Comparison of ENCODE assay signal across 8 cellular contexts in genomic region chr6:17705778-17706579, GRCh38. TPM values are rescaled to one million over a fixed set of nuclear protein-coding genes. Genes with fewer than 3 reads are reported as not detected.
DNase-seq lines count a peak whose midpoint lies in the region; ATAC-seq and TF ChIP-seq lines count a peak whose summit lies in the region.

No MANE protein-coding gene starts in this region.

- peaks cover 15% of the 10 kb centered on the region for H3K4me1 ChIP-seq in colonic mucosa

- TF ChIP-seq CTCF in colonic mucosa (IDR thresholded peaks at IDR 0.05) (no peak), lower leg skin (IDR thresholded peaks at IDR 0.05) (no peak)

- no peak for TF ChIP-seq POLR2A in lower leg skin (IDR thresholded peaks at IDR 0.05)

- H3K27me3 ChIP-seq in colonic mucosa, result no peaks in the 10 kb centered on the region

- H3K9me3 ChIP-seq in colonic mucosa, result no peaks in the 10 kb centered on the region

- intact Hi-C loops in colonic mucosa (cut with DNase I), result loop anchor here (10.0 kb wide), 1 partner anchor 101 kb away; the partner anchor contains the start of gene FAM8A1
- intact Hi-C loops in lower leg skin (cut with DNase I; ENCODE audit: low total_unique reads), result no loop called here

- DNase-seq in SKM-1 treated with dmso at 0.1 percent for 144 hours (lab: John Stamatoyannopoulos, UW; ENCODE audit: unreplicated experiment), result peak; percentile 40
- no peak for DNase-seq in SKM-1 (lab: John Stamatoyannopoulos, UW; ENCODE audit: unreplicated experiment)
- peak; percentile 73 for DNase-seq in NCI-H2171 (lab: John Stamatoyannopoulos, UW)
- DNase-seq in activated CD4-positive, alpha-beta T cell treated with anti-CD3 and anti-CD28 coated beads for 24 hours (ENCODE audit: low read depth in 2 of 2), result peak; percentile 74 to 77
- DNase-seq in colonic mucosa, result peak; percentile 65
- DNase-seq in lower leg skin (ENCODE audit: low spot score in 2 of 2), result peak; percentile 43 to 93
- peak; percentile 69 for DNase-seq in stimulated activated CD8-positive, alpha-beta memory T cell treated with anti-CD3 and anti-CD28 coated beads, Interleukin-12 subunit alpha, Interleukin-12 subunit beta, amount 100 ng/mL, for 1 hour (ENCODE audit: low read depth)

- ATAC-seq in HG02885 (IDR thresholded peaks at IDR 0.05; ENCODE audit: poor library complexity, unreplicated experiment), result peak; percentile 67

- H3K27ac ChIP-seq in colonic mucosa, result peak overlapping the region; percentile 96

- no peaks in the 10 kb centered on the region for H3K36me3 ChIP-seq in colonic mucosa

- H3K9ac ChIP-seq in colonic mucosa (ENCODE audit: low read depth in 2 of 2, low read length in 2 of 2), result peak overlapping the region; percentile 88 to 99

- 0 to 1% methylated on average over 27 to 34 of the region's 58 CpGs for WGBS in lower leg skin, 2 donors

- H3K4me3 ChIP-seq in colonic mucosa, result peak overlapping the region; percentile 85
- H3K4me3 ChIP-seq in lower leg skin (ENCODE audit: low read depth, poor library complexity, severe bottlenecking), result peak overlapping the region; percentile 94

RNA-seq across cellular contexts. Expression of gene NUP153, which starts 0.7 kb away (rescaled TPM):
- 10 to 100 TPM; 29.8 to 31.7 TPM for total RNA-seq in colonic mucosa
- 10 to 100 TPM; 35.5 to 42.2 (median 40.5) TPM for total RNA-seq in lower leg skin
